1 cellular context compared by ENCODE assay signal in the genomic region with DNA sequence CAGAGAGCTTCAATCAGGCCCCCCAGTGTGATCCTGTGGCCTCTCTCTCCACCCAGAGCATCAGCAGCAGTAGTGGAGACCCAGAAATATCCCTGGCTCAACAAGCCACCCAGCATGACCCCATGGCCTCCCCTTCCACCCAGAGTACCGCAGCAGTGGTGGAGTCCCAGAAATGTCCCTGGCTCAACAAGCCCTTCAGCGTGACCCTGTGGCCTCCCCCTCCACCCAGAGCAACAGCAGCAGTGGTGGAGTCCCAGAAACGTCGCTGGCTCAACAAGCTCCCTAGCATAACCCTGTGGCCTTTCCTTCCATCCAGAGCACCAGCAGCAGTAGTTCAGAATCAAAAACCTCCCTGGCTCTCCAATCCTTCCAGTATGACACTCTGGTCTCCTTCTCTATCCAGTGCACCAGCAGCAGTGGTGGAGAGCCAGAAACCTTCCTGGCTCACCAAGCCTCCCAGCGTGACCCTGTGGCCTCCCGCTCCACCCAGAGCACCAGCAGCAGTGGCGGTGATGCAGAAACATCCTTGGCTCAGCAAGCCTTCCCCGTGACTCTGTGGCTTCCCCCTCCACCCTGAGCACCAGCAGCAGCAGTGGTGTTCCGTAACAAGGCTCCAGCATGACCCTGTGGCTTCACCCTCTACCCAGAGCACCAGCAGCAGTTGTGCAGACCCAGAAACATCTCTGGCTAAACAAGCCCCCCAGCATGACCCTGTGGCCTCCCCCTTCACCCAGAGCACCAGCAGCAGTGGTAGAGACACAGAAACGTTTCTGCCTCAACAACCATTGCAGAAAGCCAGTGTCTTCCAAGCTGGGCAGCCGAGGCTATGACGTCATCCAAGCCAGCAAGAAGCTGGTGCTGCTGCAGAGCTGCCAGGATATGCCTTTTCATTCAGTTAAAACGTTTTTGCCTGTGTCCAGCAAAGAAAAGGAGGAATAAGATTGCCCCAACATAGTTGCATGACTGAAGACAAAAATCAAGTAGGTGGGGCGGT.
TF ChIP-seq lines count a peak whose summit lies in the region.

No MANE protein-coding gene starts in this region.

TF ChIP-seq in IMR-90, 13 proteins besides CTCF, POLR2A, EP300 and RAD21:
- TF ChIP-seq MXI1 (IDR thresholded peaks at IDR 0.05; ENCODE audit: borderline replicate concordance, low read depth, low read length), result no peak
- TF ChIP-seq RFX5 (IDR thresholded peaks at IDR 0.05; ENCODE audit: low read depth, low read length), result no peak
